11 cellular contexts compared by ENCODE assay signal in the genomic region with DNA sequence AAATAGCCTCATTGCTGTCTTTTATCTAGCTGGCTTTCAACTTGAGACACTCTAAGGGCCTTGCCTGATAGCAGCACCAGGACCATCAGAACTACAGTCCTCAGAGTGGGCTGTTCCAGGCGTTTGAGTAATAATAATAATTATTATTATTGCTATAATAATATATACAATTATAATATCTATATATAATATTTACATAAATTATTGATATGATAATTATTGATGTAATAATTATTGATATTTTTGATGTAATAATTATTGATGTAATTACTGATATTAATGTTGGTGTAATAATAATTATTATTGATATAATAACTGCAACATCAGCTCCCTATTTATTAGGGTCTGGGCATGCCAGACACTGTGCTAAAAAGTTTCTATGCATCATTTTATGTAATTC. TPM values are rescaled to one million over a fixed set of nuclear protein-coding genes. Genes with fewer than 3 reads are reported as not detected.
"Had no signal": no experiment of that assay in that cellular context is flagged by ENCODE, and none has a peak within 500 bp of the region (broad histone marks: within the 10 kb centered on the region; RNA-seq: fewer than 3 reads in every experiment).

No MANE protein-coding gene starts in this region.

- H3K4me3 Mint-ChIP-seq: GM23338, H9, HFFc6 had no signal

- H3K36me3 ChIP-seq: HAP-1 had no signal

- H3K27ac ChIP-seq: GM23248 had no signal

- FAIRE-seq: H1, H54 had no signal

- DNase-seq: GM23248, GOT3, H7, H9, HCEC 1CT, HFFc6 had no signal

- H3K4me2 ChIP-seq: GM23338 had no signal

- H3K4me3 ChIP-seq: GM23248, GM23338, HAP-1 had no signal

- H2AFZ ChIP-seq: GM23248, GM23338 had no signal

- ATAC-seq: GM23338, HCT116 had no signal

- H3K4me1 ChIP-seq: HAP-1 had no signal

- H3K9me3 Mint-ChIP-seq: H9, HFFc6 had no signal

- H3K27ac Mint-ChIP-seq: GM23338, H9, HFFc6 had no signal

- H3K9me3 ChIP-seq: HAP-1 had no signal

RNA-seq across cellular contexts. Expression of a gene that starts 25.6 kb away (rescaled TPM):
- total RNA-seq: GM23248, HFFc6 had no signal
